Comparison of ENCODE assay signal across 2 cellular contexts in genomic region chr16:2106211-2106610, GRCh38. TPM values are rescaled to one million over a fixed set of nuclear protein-coding genes. Genes with fewer than 3 reads are reported as not detected.
"Had no signal": no experiment of that assay in that cellular context is flagged by ENCODE, and none has a peak within 500 bp of the region (broad histone marks: within the 10 kb centered on the region; RNA-seq: fewer than 3 reads in every experiment).

No MANE protein-coding gene starts in this region.

RNA-seq across cellular contexts. Expression of gene RAB26, which starts 42.2 kb away (rescaled TPM):
- total RNA-seq: mesenteric fat pad, mononuclear cell had no signal
